ENCODE assay signal across 9 cellular contexts in genomic region chr19:46678110-46678732, GRCh38. TPM values are rescaled to one million over a fixed set of nuclear protein-coding genes. Genes with fewer than 3 reads are reported as not detected.
A peak's percentile ranks its signal among the peaks of the same experiment; 100 is the strongest.
DNase-seq lines count a peak whose midpoint lies in the region; ATAC-seq and TF ChIP-seq lines count a peak whose summit lies in the region.
"Had no signal": no experiment of that assay in that cellular context is flagged by ENCODE, and none has a peak within 500 bp of the region (broad histone marks: within the 10 kb centered on the region; RNA-seq: fewer than 3 reads in every experiment).

No MANE protein-coding gene starts in this region.

- no peak for TF ChIP-seq CTCF in foreskin keratinocyte (conservative IDR thresholded peaks at IDR 0.05)

- H3K27ac ChIP-seq in foreskin keratinocyte = no peak overlapping the region

- H3K27me3 ChIP-seq in foreskin keratinocyte = no peaks in the 10 kb centered on the region

- H3K36me3 Mint-ChIP-seq in stimulated activated memory B cell treated with anti-CD40 and anti-IgM and Interleukin-4, amounts not matched to agents 10 μg/mL and 1 μg/mL and 100 μg/mL, for 72 hours = peaks cover 78% of the 10 kb centered on the region

- H3K27me3 Mint-ChIP-seq in stimulated activated memory B cell treated with anti-CD40 and anti-IgM and Interleukin-4, amounts not matched to agents 10 μg/mL and 1 μg/mL and 100 μg/mL, for 72 hours = no peaks in the 10 kb centered on the region
- H3K27me3 Mint-ChIP-seq: IgD-negative memory B cell had no signal

- H3K9me3 Mint-ChIP-seq in stimulated activated memory B cell treated with anti-CD40 and anti-IgM and Interleukin-4, amounts not matched to agents 10 μg/mL and 1 μg/mL and 100 μg/mL, for 72 hours = no peaks in the 10 kb centered on the region
- H3K9me3 Mint-ChIP-seq: IgD-negative memory B cell had no signal

- ATAC-seq in foreskin keratinocyte (peak; percentile 72), HG02571 (IDR thresholded peaks at IDR 0.05; ENCODE audit: unreplicated experiment) (no peak)
- ATAC-seq in stimulated activated memory B cell treated with anti-CD40 and anti-IgM and Interleukin-4, amounts not matched to agents 10 μg/mL and 1 μg/mL and 100 μg/mL, for 72 hours = peak; percentile 79

- DNase-seq in DMS 273 (lab: John Stamatoyannopoulos, UW; ENCODE audit: unreplicated experiment) (peak; percentile 49), DMS 273 treated with DMSO at 0.1 percent for 48 hours (lab: John Stamatoyannopoulos, UW) (no peak), foreskin keratinocyte (no peak), KG1 (lab: John Stamatoyannopoulos, UW) (no peak), mesenteric fat pad (ENCODE audit: low spot score) (no peak)
- DNase-seq in activated CD4-positive, alpha-beta T cell treated with anti-CD3 and anti-CD28 coated beads, Interleukin-2, amount 50 U/mL, for 48 hours = peak; percentile 73 to 76

- H3K27ac Mint-ChIP-seq in stimulated activated memory B cell treated with anti-CD40 and anti-IgM and Interleukin-4, amounts not matched to agents 10 μg/mL and 1 μg/mL and 100 μg/mL, for 72 hours = peak overlapping the region; percentile 20

- no peaks in the 10 kb centered on the region for H3K4me1 ChIP-seq in foreskin keratinocyte

- peaks cover 13% of the 10 kb centered on the region for H3K4me1 Mint-ChIP-seq in stimulated activated memory B cell treated with anti-CD40 and anti-IgM and Interleukin-4, amounts not matched to agents 10 μg/mL and 1 μg/mL and 100 μg/mL, for 72 hours
- H3K4me1 Mint-ChIP-seq: IgD-negative memory B cell had no signal

- H3K4me3 Mint-ChIP-seq in stimulated activated memory B cell treated with anti-CD40 and anti-IgM and Interleukin-4, amounts not matched to agents 10 μg/mL and 1 μg/mL and 100 μg/mL, for 72 hours = no peak overlapping the region
- H3K4me3 Mint-ChIP-seq: IgD-negative memory B cell had no signal

RNA-seq across cellular contexts. Expression of gene DACT3, which starts 17.2 kb away (rescaled TPM):
- total RNA-seq in foreskin keratinocyte (0.04 TPM in 1 of 2 replicates, not detected in the other), mesenteric fat pad (3.4 TPM)
- polyA plus RNA-seq in foreskin keratinocyte = 0.02 and 0.06 TPM in 2 replicates
- polyA plus RNA-seq: IgD-negative memory B cell had no signal

RNA-seq across cellular contexts. Expression of gene PRKD2, which starts 38.7 kb away (rescaled TPM):
- total RNA-seq in foreskin keratinocyte = 40.8 and 44.6 TPM in 2 replicates
- 47.2 and 50.4 TPM in 2 replicates for polyA plus RNA-seq in foreskin keratinocyte
- total RNA-seq in mesenteric fat pad = 43.2 TPM

RNA-seq across cellular contexts. Expression of gene GNG8, which starts 42.2 kb away (rescaled TPM):
- not detected in 2 replicates for total RNA-seq in foreskin keratinocyte
- not detected in 2 replicates for polyA plus RNA-seq in foreskin keratinocyte
- total RNA-seq in mesenteric fat pad = not detected
- polyA plus RNA-seq: IgD-negative memory B cell had no signal

RNA-seq across cellular contexts. Expression of gene PTGIR, which starts 53.3 kb away (rescaled TPM):
- total RNA-seq in foreskin keratinocyte (not detected in 2 replicates), mesenteric fat pad (7.2 TPM)
- 0.04 TPM in 1 of 2 replicates, not detected in the other for polyA plus RNA-seq in foreskin keratinocyte

Comparison
In these comparisons a context has a peak if more than half of its experiments do, and no peak if none do; other contexts are left out.
1. DNase-seq: peak in DMS 273 (single experiment) and activated CD4-positive, alpha-beta T cell treated with anti-CD3 and anti-CD28 coated beads, Interleukin-2, amount 50 U/mL, for 48 hours (2 of 2); none in DMS 273 treated with DMSO at 0.1 percent for 48 hours (single experiment), foreskin keratinocyte (0 of 2), KG1 (single experiment) and mesenteric fat pad (single experiment).